Comparison of ENCODE assay signal across 7 cellular contexts in genomic region chr1:99553301-99553700, GRCh38.
"Had no signal": no experiment of that assay in that cellular context is flagged by ENCODE, and none has a peak within 500 bp of the region (broad histone marks: within the 10 kb centered on the region; RNA-seq: fewer than 3 reads in every experiment).

No MANE protein-coding gene starts in this region.

- DNase-seq: GM23248, H9, HCEC 1CT, KBM-7 had no signal

- H2AFZ ChIP-seq: GM23248 had no signal

- FAIRE-seq: H1, HTR-8/SVneo had no signal

- H3K4me3 ChIP-seq: GM23248 had no signal

- H3K4me1 Mint-ChIP-seq: H9, IgD-negative memory B cell had no signal

- H3K9ac ChIP-seq: GM23248 had no signal

- H3K27ac Mint-ChIP-seq: H9 had no signal

- H3K9me3 Mint-ChIP-seq: H9 had no signal

- H3K4me3 Mint-ChIP-seq: H9, IgD-negative memory B cell had no signal

- H3K27ac ChIP-seq: GM23248 had no signal
